Comparison of ENCODE assay signal across 25 cellular contexts in genomic region chr10:55320187-55320586, GRCh38.
"Had no signal": no experiment of that assay in that cellular context is flagged by ENCODE, and none has a peak within 500 bp of the region (broad histone marks: within the 10 kb centered on the region; RNA-seq: fewer than 3 reads in every experiment).

No MANE protein-coding gene starts in this region.

- H3K36me3 Mint-ChIP-seq: naive B cell had no signal

- H3K27me3 ChIP-seq: heart right ventricle, hepatocyte, ovary, suprapubic skin, tibial artery, vagina had no signal

- H3K4me3 ChIP-seq: heart right ventricle, hepatocyte, left ventricle myocardium inferior, lung, ovary, prostate gland, smooth muscle cell, suprapubic skin, thoracic aorta, tibial artery, vagina had no signal

- H3K4me1 ChIP-seq: heart right ventricle, left ventricle myocardium inferior, prostate gland, suprapubic skin, tibial artery, vagina had no signal

- H3K27ac ChIP-seq: heart right ventricle, hepatocyte, left ventricle myocardium inferior, ovary, prostate gland, suprapubic skin, thoracic aorta, tibial artery, vagina had no signal

- H3K4me3 Mint-ChIP-seq: mesothelial cell of epicardium; naive B cell; natural killer cell treated with Interleukin-12 subunit alpha and Interleukin-12 subunit beta and Interleukin-15 and Interleukin-18, amount 100 ng/mL, for 72 hours; stimulated activated naive CD8-positive, alpha-beta T cell treated with anti-CD3 and anti-CD28 coated beads, Interleukin-15, Interleukin-2, amounts not matched to agents 100 ng/mL and 50 ng/mL, for 24 hours had no signal

- DNase-seq: heart right ventricle; islet precursor cell; left ventricle myocardium inferior; mesendoderm; naive B cell; ovary; retina; right cardiac atrium; stimulated activated CD4-positive, alpha-beta T cell treated with anti-CD3 and anti-CD28 coated beads, Interleukin-1b, Interleukin-23, amount 100 ng/mL, for 48 hours; stimulated activated CD4-positive, alpha-beta T cell treated with anti-CD3 and anti-CD28 coated beads, Interleukin-2, amount 100 ng/mL, for 48 hours; stimulated activated CD4-positive, alpha-beta T cell treated with anti-CD3 and anti-CD28 coated beads, Interleukin-4, amount 100 ng/mL, for 4 hours; stimulated activated CD8-positive, alpha-beta memory T cell treated with anti-CD3 and anti-CD28 coated beads, Interleukin-4, amount 100 ng/mL, for 48 hours; stimulated activated naive CD4-positive, alpha-beta T cell; tibial artery; trophoblast cell had no signal

- ATAC-seq: heart right ventricle, right cardiac atrium had no signal

- H3K4me1 Mint-ChIP-seq: mesothelial cell of epicardium, naive B cell had no signal

- H3K27ac Mint-ChIP-seq: mesothelial cell of epicardium; naive B cell; natural killer cell treated with Interleukin-12 subunit alpha and Interleukin-12 subunit beta and Interleukin-15 and Interleukin-18, amount 100 ng/mL, for 72 hours; stimulated activated naive CD8-positive, alpha-beta T cell treated with anti-CD3 and anti-CD28 coated beads, Interleukin-15, Interleukin-2, amounts not matched to agents 100 ng/mL and 50 ng/mL, for 24 hours had no signal

- H3K27me3 Mint-ChIP-seq: naive B cell; natural killer cell treated with Interleukin-12 subunit alpha and Interleukin-12 subunit beta and Interleukin-15 and Interleukin-18, amount 100 ng/mL, for 72 hours; stimulated activated naive CD8-positive, alpha-beta T cell treated with anti-CD3 and anti-CD28 coated beads, Interleukin-15, Interleukin-2, amounts not matched to agents 100 ng/mL and 50 ng/mL, for 24 hours had no signal

- H3K9me3 ChIP-seq: ovary, prostate gland, suprapubic skin, thoracic aorta, vagina had no signal

- H3K36me3 ChIP-seq: heart right ventricle, left ventricle myocardium inferior, ovary, prostate gland, suprapubic skin, thoracic aorta, tibial artery, vagina had no signal
